ENCODE assay signal across 1 cellular context in the genomic region with DNA sequence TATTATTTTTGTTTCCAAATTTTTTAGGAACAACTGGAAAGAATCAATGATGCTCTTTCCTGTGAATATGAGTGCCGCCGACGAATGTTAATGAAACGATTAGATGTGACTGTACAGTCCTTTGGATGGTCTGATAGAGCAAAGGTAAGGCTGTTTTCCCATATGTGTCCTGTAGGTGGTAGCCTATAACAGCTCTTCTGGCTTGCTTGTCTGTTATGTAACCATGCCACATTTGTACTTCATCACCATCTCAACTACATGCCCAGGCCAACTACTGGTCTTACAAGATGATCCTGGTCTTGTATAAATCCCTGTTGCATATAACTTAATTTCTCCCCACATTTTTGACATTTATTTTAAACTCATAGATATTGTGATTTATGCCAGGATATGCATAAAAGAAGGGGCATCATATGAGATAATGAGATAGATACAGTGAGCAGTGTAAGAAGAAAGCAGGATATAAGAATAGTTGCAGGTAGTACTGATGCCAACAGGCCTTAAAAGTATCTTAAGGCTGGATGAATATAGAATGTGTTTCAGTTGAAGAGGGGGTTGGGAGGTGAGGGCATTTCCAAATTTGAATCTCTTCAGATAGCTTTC.
TF ChIP-seq lines count a peak whose summit lies in the region.

No MANE protein-coding gene starts in this region.

TF ChIP-seq in H1, 55 proteins besides CTCF, POLR2A, EP300 and RAD21 (continued from another document):
- TF ChIP-seq ASH2L (IDR thresholded peaks at IDR 0.05; ENCODE audit: low read length) (no peak), SUZ12 (IDR thresholded peaks at IDR 0.05; ENCODE audit: low read length) (no peak), KDM4A (IDR thresholded peaks at IDR 0.05; ENCODE audit: low read depth, low read length, severe bottlenecking) (no peak), EGR1 (IDR thresholded peaks at IDR 0.05; ENCODE audit: borderline replicate concordance, low read depth, low read length) (no peak), HDAC6 (IDR thresholded peaks at IDR 0.05; ENCODE audit: low read depth, low read length) (no peak), SP2 (IDR thresholded peaks at IDR 0.05; ENCODE audit: low read length) (no peak), RXRA (IDR thresholded peaks at IDR 0.05; ENCODE audit: insufficient read depth, low read depth, low read length) (no peak), TAF1 (IDR thresholded peaks at IDR 0.05; ENCODE audit: low read depth, low read length) (no peak), CHD2 (IDR thresholded peaks at IDR 0.05; ENCODE audit: low read length) (no peak), BACH1 (IDR thresholded peaks at IDR 0.05; ENCODE audit: low read length) (no peak), KDM5A (IDR thresholded peaks at IDR 0.05; ENCODE audit: low read length) (no peak), SP4 (IDR thresholded peaks at IDR 0.05; ENCODE audit: low read length) (no peak), BRCA1 (IDR thresholded peaks at IDR 0.05; ENCODE audit: low read depth, low read length) (no peak), BCL11A (IDR thresholded peaks at IDR 0.05; ENCODE audit: low read depth in 2 of 2, low read length in 2 of 2) (no peak), TEAD4 (IDR thresholded peaks at IDR 0.05; ENCODE audit: low read depth, low read length) (no peak), KDM1A (IDR thresholded peaks at IDR 0.05; ENCODE audit: borderline replicate concordance, low read length) (no peak)
- TF ChIP-seq, protein P1, sequence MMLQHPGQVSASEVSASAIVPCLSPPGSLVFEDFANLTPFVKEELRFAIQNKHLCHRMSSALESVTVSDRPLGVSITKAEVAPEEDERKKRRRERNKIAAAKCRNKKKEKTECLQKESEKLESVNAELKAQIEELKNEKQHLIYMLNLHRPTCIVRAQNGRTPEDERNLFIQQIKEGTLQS (IDR thresholded peaks at IDR 0.05; ENCODE audit: insufficient read depth, low read depth, low read length): no peak
